Comparison of ENCODE assay signal across 10 cellular contexts in the genomic region with DNA sequence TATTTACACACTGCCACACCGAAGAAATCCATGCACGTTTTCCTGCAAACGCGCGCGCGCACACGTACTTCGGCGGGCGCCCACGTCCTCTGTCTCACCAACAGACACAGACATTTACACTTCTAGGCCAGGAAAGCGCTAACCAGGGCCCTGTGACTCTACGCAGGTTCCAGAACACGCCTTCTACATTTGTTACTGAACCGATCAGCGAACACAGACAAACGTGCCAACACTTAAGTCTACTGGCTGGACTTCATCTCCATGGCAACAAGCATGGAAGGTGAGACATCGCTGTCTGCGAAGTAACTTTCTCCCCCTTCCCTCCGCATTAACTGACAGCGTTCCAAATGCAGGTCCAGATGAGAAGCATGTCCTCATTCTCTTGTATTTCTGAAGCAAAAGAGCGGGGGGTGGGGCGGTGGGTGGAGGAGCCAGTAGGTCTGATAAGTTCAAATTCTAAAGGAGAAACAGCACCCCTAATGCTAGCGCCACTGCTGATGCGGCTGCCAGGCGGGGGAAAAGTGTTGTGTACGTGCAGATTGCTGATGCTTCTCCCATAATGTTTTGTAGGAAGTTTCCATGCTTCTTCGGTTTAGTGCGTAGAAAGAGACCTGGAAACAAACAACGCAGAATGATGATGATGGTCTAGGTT. TPM values are rescaled to one million over a fixed set of nuclear protein-coding genes. Genes with fewer than 3 reads are reported as not detected.
A peak's percentile ranks its signal among the peaks of the same experiment; 100 is the strongest.
DNase-seq lines count a peak whose midpoint lies in the region; ATAC-seq and TF ChIP-seq lines count a peak whose summit lies in the region.
"Had no signal": no experiment of that assay in that cellular context is flagged by ENCODE, and none has a peak within 500 bp of the region (broad histone marks: within the 10 kb centered on the region; RNA-seq: fewer than 3 reads in every experiment).

TSS of gene CTXN2 (plus strand) at position 92 of the 652 bp plus-strand sequence. CDS start 9,636 bp downstream, outside the sequence.

- no peaks in the 10 kb centered on the region for H3K36me3 ChIP-seq in HUES48 (ENCODE audit: control insufficient read depth, insufficient read depth, low read length)
- no peaks in the 10 kb centered on the region for H3K36me3 ChIP-seq in trophoblast cell (ENCODE audit: control insufficient read depth in 1 of 2, insufficient read depth in 2 of 2, low read length in 2 of 2)

- H3K4me2 ChIP-seq in trophoblast cell (ENCODE audit: low read length), result peak within 1 kb of the TSS; percentile 43

- no peak within 1 kb of the TSS for H4K12ac ChIP-seq in trophoblast cell (ENCODE audit: low read depth, low read length)

- H3K4me3 ChIP-seq in HUES48 (ENCODE audit: low read depth, low read length) (peak within 1 kb of the TSS; percentile 64), trophoblast cell (ENCODE audit: low read depth, low read length) (no peak within 1 kb of the TSS)

- no peaks in the 10 kb centered on the region for H3K9me3 ChIP-seq in HUES48 (ENCODE audit: control insufficient read depth, insufficient read depth, low read length)
- H3K9me3 ChIP-seq in trophoblast cell (ENCODE audit: insufficient read depth, low read depth, low read length), result no peaks in the 10 kb centered on the region

- H3K27me3 ChIP-seq in HUES48 (ENCODE audit: control insufficient read depth, insufficient read depth, low read length), result peaks cover 25% of the 10 kb centered on the region
- H3K27me3 ChIP-seq in foreskin keratinocyte, result peaks cover 54% of the 10 kb centered on the region
- no peaks in the 10 kb centered on the region for H3K27me3 ChIP-seq in trophoblast cell (ENCODE audit: insufficient read depth, low read length)

- H2BK12ac ChIP-seq in trophoblast cell (ENCODE audit: low read length), result no peak within 1 kb of the TSS

- no peak within 1 kb of the TSS for H4K8ac ChIP-seq in trophoblast cell (ENCODE audit: low read depth, low read length)

- no peak within 1 kb of the TSS for H4K91ac ChIP-seq in trophoblast cell (ENCODE audit: low read depth, low read length)

- H2BK120ac ChIP-seq in trophoblast cell (ENCODE audit: insufficient read depth, low read length, poor library complexity), result no peak within 1 kb of the TSS

- H3K4me1 ChIP-seq in HUES48 (ENCODE audit: control insufficient read depth, insufficient read depth, low read length) (peaks cover 9% of the 10 kb centered on the region; the same call in 1 of the 2 replicates), foreskin keratinocyte (no peaks in the 10 kb centered on the region), trophoblast cell (ENCODE audit: control insufficient read depth in 1 of 2, insufficient read depth in 2 of 2, low read length in 2 of 2) (peaks cover 0 to 4% of the 10 kb centered on the region in 2 experiments)

- H3K9ac ChIP-seq in HUES48 (ENCODE audit: low read depth, low read length) (no peak within 1 kb of the TSS), trophoblast cell (ENCODE audit: low read length) (no peak within 1 kb of the TSS)

- no peak for TF ChIP-seq CTCF in foreskin keratinocyte (conservative IDR thresholded peaks at IDR 0.05)

- peak; percentile 54 to 75 for DNase-seq in SHP77 (lab: John Stamatoyannopoulos, UW)
- peak in 1 of 2 donors; percentile 13 for DNase-seq in foreskin keratinocyte
- no peak for DNase-seq in trophoblast cell
- DNase-seq in NCI-H226, result no peak
- DNase-seq in HK-2 (ENCODE audit: unreplicated experiment), result no peak

- no peak within 1 kb of the TSS for H2BK5ac ChIP-seq in trophoblast cell (ENCODE audit: low read depth, low read length, poor library complexity)

- no peaks in the 10 kb centered on the region for H3K79me2 ChIP-seq in trophoblast cell (ENCODE audit: control insufficient read depth, insufficient read depth, low read length, poor library complexity)

- ATAC-seq in foreskin keratinocyte, result peak; percentile 56
- no peak for ATAC-seq in GM21723 (IDR thresholded peaks at IDR 0.05; ENCODE audit: unreplicated experiment)
- ATAC-seq in HG02981 (IDR thresholded peaks at IDR 0.05; ENCODE audit: unreplicated experiment), result no peak

- H3K18ac ChIP-seq in trophoblast cell (ENCODE audit: low read length), result no peak within 1 kb of the TSS

- no peak within 1 kb of the TSS for H3K23ac ChIP-seq in trophoblast cell (ENCODE audit: low read length)

- H3K27ac ChIP-seq in HUES48 (ENCODE audit: low read depth, low read length), result no peak within 1 kb of the TSS
- no peak within 1 kb of the TSS for H3K27ac ChIP-seq in foreskin keratinocyte
- H3K27ac ChIP-seq in trophoblast cell (ENCODE audit: low read depth, low read length), result no peak within 1 kb of the TSS

- H3K14ac ChIP-seq in trophoblast cell (ENCODE audit: low read length), result no peak within 1 kb of the TSS

- no peak within 1 kb of the TSS for H3K4ac ChIP-seq in trophoblast cell (ENCODE audit: low read depth, low read length)

- H2AFZ ChIP-seq in trophoblast cell (ENCODE audit: insufficient read depth, low read length, poor library complexity), result no peak within 1 kb of the TSS

- H3K79me1 ChIP-seq in trophoblast cell (ENCODE audit: low read length), result no peaks in the 10 kb centered on the region

- WGBS in trophoblast cell (ENCODE audit: extremely low coverage, insufficient coverage, insufficient read length), result no CpG with 5 or more reads among the region's 31 CpGs

- no peak within 1 kb of the TSS for H2AK5ac ChIP-seq in trophoblast cell (ENCODE audit: low read length)

RNA-seq across cellular contexts. Expression of gene CTXN2, which starts in this region (rescaled TPM):
- not detected in 2 replicates for total RNA-seq in foreskin keratinocyte
- not detected in 2 replicates for polyA plus RNA-seq in foreskin keratinocyte
- 0.01 TPM in 1 of 2 replicates, not detected in the other for polyA plus RNA-seq in trophoblast cell (2013)
- total RNA-seq: cardiac septum, liver had no signal
- polyA plus RNA-seq: liver had no signal

Comparison
In these comparisons a context has a peak if more than half of its experiments do, and no peak if none do; other contexts are left out.
1. Peak in ATAC-seq in foreskin keratinocyte; RNA of the gene not detected or under 1 TPM.
2. DNase-seq: peak in SHP77 (2 of 2); none in trophoblast cell (0 of 2), NCI-H226 (single experiment) and HK-2 (single experiment).